ENCODE assay signal across 19 cellular contexts in genomic region chr13:86856996-86857395, GRCh38.
DNase-seq lines count a peak whose midpoint lies in the region; FAIRE-seq and TF ChIP-seq lines count a peak whose summit lies in the region.
"Had no signal": no experiment of that assay in that cellular context is flagged by ENCODE, and none has a peak within 500 bp of the region (broad histone marks: within the 10 kb centered on the region; RNA-seq: fewer than 3 reads in every experiment).

No MANE protein-coding gene starts in this region.

- no peaks in the 10 kb centered on the region for H3K36me3 ChIP-seq in adrenal gland (replicated peaks in 1 of 2)
- H3K36me3 ChIP-seq: tibial nerve had no signal

- no peaks in the 10 kb centered on the region for H3K4me1 ChIP-seq in adrenal gland (replicated peaks in 1 of 2)
- H3K4me1 ChIP-seq: tibial nerve had no signal

- no peak for TF ChIP-seq CTCF in nephron progenitor cell (IDR thresholded peaks at IDR 0.05)
- TF ChIP-seq CTCF in adrenal gland (IDR thresholded peaks at IDR 0.05): no peak

- peak; percentile 99 for FAIRE-seq in H54 (lab: Jason Lieb, UNC)

- H3K27me3 Mint-ChIP-seq in nephron progenitor cell (ENCODE audit: low read depth, poor library complexity): no peaks in the 10 kb centered on the region
- H3K27me3 Mint-ChIP-seq: activated CD8-positive, alpha-beta memory T cell treated with anti-CD3 and anti-CD28 coated beads, Interleukin-2, amount 10 ng/mL, durations not matched to agents 7 days and 5 days; B cell; memory B cell had no signal

- peak; percentile 22 for DNase-seq in H54 (ENCODE audit: insufficient read length, low spot score)
- DNase-seq in RPMI7951 (ENCODE audit: low read depth): peak; percentile 5
- DNase-seq in fibroblast of gingiva (ENCODE audit: low read depth): peak; percentile 24
- DNase-seq in nephron progenitor cell: peak; percentile 18
- no peak for DNase-seq in NCI-H146 treated with DMSO at 0.1 percent for 48 hours (lab: John Stamatoyannopoulos, UW; ENCODE audit: unreplicated experiment)
- no peak for DNase-seq in DMS79 treated with DMSO at 0.1 percent for 48 hours (lab: John Stamatoyannopoulos, UW)
- no peak for DNase-seq in adrenal gland
- DNase-seq in LoVo (ENCODE audit: low spot score): no peak
- DNase-seq: activated CD4-positive, alpha-beta T cell treated with anti-CD3 and anti-CD28 coated beads for 1 hour; activated CD8-positive, alpha-beta memory T cell treated with anti-CD3 and anti-CD28 coated beads, Interleukin-2, amount 10 ng/mL, durations not matched to agents 7 days and 5 days; amniotic stem cell; NCI-H1694 treated with DMSO at 0.1 percent for 48 hours; NCI-H510A; SIG-M5; stimulated activated naive CD4-positive, alpha-beta T cell treated with Interleukin-2 at 50 U/mL for 16 hours had no signal

- H3K4me3 ChIP-seq in adrenal gland: no peak overlapping the region
- H3K4me3 ChIP-seq: tibial nerve had no signal

- H3K36me3 Mint-ChIP-seq in nephron progenitor cell (ENCODE audit: low read depth): no peaks in the 10 kb centered on the region
- H3K36me3 Mint-ChIP-seq: activated CD8-positive, alpha-beta memory T cell treated with anti-CD3 and anti-CD28 coated beads, Interleukin-2, amount 10 ng/mL, durations not matched to agents 7 days and 5 days; memory B cell had no signal

- no peak overlapping the region for H3K27ac ChIP-seq in adrenal gland
- H3K27ac ChIP-seq: tibial nerve had no signal

- no peaks in the 10 kb centered on the region for H3K9me3 Mint-ChIP-seq in nephron progenitor cell
- H3K9me3 Mint-ChIP-seq: nephron had no signal

- no peak overlapping the region for H3K4me3 Mint-ChIP-seq in nephron progenitor cell
- H3K4me3 Mint-ChIP-seq: activated CD8-positive, alpha-beta memory T cell treated with anti-CD3 and anti-CD28 coated beads, Interleukin-2, amount 10 ng/mL, durations not matched to agents 7 days and 5 days; B cell; memory B cell; nephron had no signal

- TF ChIP-seq POLR2A in H54 (IDR thresholded peaks at IDR 0.05; ENCODE audit: low read depth, low read length): no peak
- TF ChIP-seq POLR2A in adrenal gland (IDR thresholded peaks at IDR 0.05): no peak

- 79 to 82% (median 80%) methylated on average over 8 of the region's 8 CpGs for WGBS in adrenal gland, 4 donors

- intact Hi-C loops in adrenal gland (cut with DNase I): no loop called here

- no peaks in the 10 kb centered on the region for H3K9me3 ChIP-seq in adrenal gland (replicated peaks in 1 of 3)
- H3K9me3 ChIP-seq: tibial nerve had no signal

- H3K27ac Mint-ChIP-seq in nephron progenitor cell: no peak overlapping the region
- H3K27ac Mint-ChIP-seq: activated CD8-positive, alpha-beta memory T cell treated with anti-CD3 and anti-CD28 coated beads, Interleukin-2, amount 10 ng/mL, durations not matched to agents 7 days and 5 days; B cell; memory B cell; nephron had no signal

- no peaks in the 10 kb centered on the region for H3K4me1 Mint-ChIP-seq in nephron progenitor cell
- H3K4me1 Mint-ChIP-seq: activated CD8-positive, alpha-beta memory T cell treated with anti-CD3 and anti-CD28 coated beads, Interleukin-2, amount 10 ng/mL, durations not matched to agents 7 days and 5 days; B cell; memory B cell; nephron had no signal

- no peaks in the 10 kb centered on the region for H3K27me3 ChIP-seq in adrenal gland
- H3K27me3 ChIP-seq: tibial nerve had no signal

Comparison
In these comparisons a context has a peak if more than half of its experiments do, and no peak if none do; other contexts are left out.
1. DNase-seq: peak in H54 (single experiment), RPMI7951 (single experiment), fibroblast of gingiva (single experiment) and nephron progenitor cell (single experiment); none in NCI-H146 treated with DMSO at 0.1 percent for 48 hours (single experiment), DMS79 treated with DMSO at 0.1 percent for 48 hours (single experiment), adrenal gland (0 of 7) and LoVo (single experiment).